ENCODE assay signal across 21 cellular contexts in genomic region chr19:2315121-2315817, GRCh38. TPM values are rescaled to one million over a fixed set of nuclear protein-coding genes. Genes with fewer than 3 reads are reported as not detected.
DNase-seq lines count a peak whose midpoint lies in the region; ATAC-seq and TF ChIP-seq lines count a peak whose summit lies in the region.
"Had no signal": no experiment of that assay in that cellular context is flagged by ENCODE, and none has a peak within 500 bp of the region (broad histone marks: within the 10 kb centered on the region; RNA-seq: fewer than 3 reads in every experiment).

No MANE protein-coding gene starts in this region.

- no peak overlapping the region for H2BK120ac ChIP-seq in neuronal stem cell (ENCODE audit: low read depth, low read length)

- H3K27me3 Mint-ChIP-seq in CD14-positive monocyte (ENCODE audit: low read depth in 3 of 3) (peaks cover 18 to 42% (median 35%) of the 10 kb centered on the region in 3 donors), activated B cell treated with CpG ODN at 0.5 μM for 24 hours (no peaks in the 10 kb centered on the region)

- H3K4me3 Mint-ChIP-seq in CD14-positive monocyte = peak overlapping the region; percentile 55 to 69
- H3K4me3 Mint-ChIP-seq in activated B cell treated with CpG ODN at 0.5 μM for 24 hours = peak overlapping the region; percentile 59
- H3K4me3 Mint-ChIP-seq: activated T-cell treated with anti-CD3 and anti-CD28 coated beads, Interleukin-2, amount 50 U/mL, for 4 hours; CD4-positive, CD25-positive, alpha-beta regulatory T cell had no signal

- DNase-seq in CD14-positive monocyte (ENCODE audit: low spot score) = no peak
- no peak for DNase-seq in activated B cell treated with CpG ODN at 0.5 μM for 24 hours
- no peak for DNase-seq in neuronal stem cell (ENCODE audit: low spot score)
- no peak for DNase-seq in NCI-H446 treated with DMSO at 0.1 percent for 48 hours (lab: John Stamatoyannopoulos, UW)
- DNase-seq: activated CD4-positive, alpha-beta T cell treated with anti-CD3 and anti-CD28 coated beads for 1 hour; activated CD8-positive, alpha-beta memory T cell treated with anti-CD3 and anti-CD28 coated beads for 24 hours; activated naive CD4-positive, alpha-beta T cell treated with Interleukin-2 at 50 U/mL for 16 hours; activated T-cell treated with anti-CD3 and anti-CD28 coated beads, Interleukin-2, amount 50 U/mL, for 4 hours; central memory CD4-positive, alpha-beta T cell; DMS 273 treated with DMSO at 0.1 percent for 48 hours; NCI-H2107; NCI-H510A treated with DMSO at 0.1 percent for 48 hours; ovary had no signal

- H2BK15ac ChIP-seq in neuronal stem cell (ENCODE audit: low read length) = no peak overlapping the region

- no peak overlapping the region for H3K27ac ChIP-seq in neuronal stem cell (replicated peaks; ENCODE audit: low read length)
- H3K27ac ChIP-seq: epithelial cell of prostate, hepatocyte, ovary, thoracic aorta had no signal

- ATAC-seq in activated B cell treated with CpG ODN at 0.5 μM for 24 hours (ENCODE audit: low read depth) (no peak), GM21737 (IDR thresholded peaks at IDR 0.05; ENCODE audit: unreplicated experiment) (no peak), GM18517 (IDR thresholded peaks at IDR 0.05; ENCODE audit: unreplicated experiment) (no peak)

- H3K9ac ChIP-seq in neuronal stem cell (ENCODE audit: low read depth, low read length, poor library complexity) = no peak overlapping the region

- no peak overlapping the region for H3K4me2 ChIP-seq in neuronal stem cell (ENCODE audit: insufficient read depth, low read length, poor library complexity, severe bottlenecking)

- no peak overlapping the region for H2BK12ac ChIP-seq in neuronal stem cell (ENCODE audit: low read length)

- no peak overlapping the region for H3K4ac ChIP-seq in neuronal stem cell (ENCODE audit: low read length)

- peaks cover 0 to 7% (median 0%) of the 10 kb centered on the region in 3 experiments for H3K27me3 ChIP-seq in neuronal stem cell (ENCODE audit: control insufficient read depth in 3 of 3, insufficient read depth in 3 of 3, low read depth in 1 of 3, low read length in 3 of 3)
- H3K27me3 ChIP-seq: ovary had no signal

- H4K8ac ChIP-seq in neuronal stem cell (ENCODE audit: low read depth, low read length) = no peak overlapping the region

- TF ChIP-seq CTCF in CD14-positive monocyte (IDR thresholded peaks at IDR 0.05) (no peak), activated B cell treated with CpG ODN at 0.5 μM for 24 hours (IDR thresholded peaks at IDR 0.05) (no peak)

- no peak overlapping the region for H3K18ac ChIP-seq in neuronal stem cell (ENCODE audit: low read length)

- intact Hi-C loops in CD14-positive monocyte (cut with micrococcal nuclease) (loop anchor here (5.0 kb wide), 3 partner anchors 38 to 163 kb away; partner anchors contain the start of genes AP3D1 (in 2 of the 2), PLEKHJ1 (in 1 of the 2) and SF3A2 (in 1 of the 2)), activated B cell treated with CpG ODN at 0.5 μM for 24 hours (cut with micrococcal nuclease) (loop anchor here (10.0 kb wide), 1 partner anchor 220 kb away; the partner anchor contains the start of genes IZUMO4 and MOB3A)

- POLR2A ChIA-PET in activated B cell treated with CpG ODN at 0.5 μM for 24 hours (lab: Charles Lee) = interaction anchor here (0.7 to 4.8 kb wide), 13 partner anchors 10 to 162 kb away, joined by 3 to 48 read pairs (median 6); partner anchors contain the start of genes GADD45B, LSM7 and PLEKHJ1

- H3K23ac ChIP-seq in neuronal stem cell (ENCODE audit: low read depth, low read length, poor library complexity) = no peak overlapping the region

- H4K91ac ChIP-seq in neuronal stem cell (ENCODE audit: low read depth, low read length, poor library complexity) = no peak overlapping the region

- H3K4me1 ChIP-seq in neuronal stem cell (ENCODE audit: control insufficient read depth in 2 of 2, insufficient read depth in 1 of 2, low read depth in 1 of 2, low read length in 2 of 2) = peaks cover 4 to 13% of the 10 kb centered on the region in 2 donors

- H3K4me1 Mint-ChIP-seq in CD14-positive monocyte (peaks cover 16% of the 10 kb centered on the region), activated B cell treated with CpG ODN at 0.5 μM for 24 hours (peaks cover 55% of the 10 kb centered on the region)

- no peaks in the 10 kb centered on the region for H3K36me3 ChIP-seq in neuronal stem cell (replicated peaks in 1 of 2; ENCODE audit: control insufficient read depth in 2 of 2, insufficient read depth in 2 of 2, low read length in 2 of 2)
- H3K36me3 ChIP-seq: ovary, thoracic aorta had no signal

- H2AFZ ChIP-seq in neuronal stem cell (ENCODE audit: low read length) = peak overlapping the region; percentile 89
- H2AFZ ChIP-seq: hepatocyte had no signal

- no CpG with 5 or more reads among the region's 7 CpGs for WGBS in neuronal stem cell (ENCODE audit: extremely low coverage in 2 of 2, insufficient read length in 2 of 2, insufficient replicate concordance in 1 of 2), 2 donors

- H3K9me3 Mint-ChIP-seq in CD14-positive monocyte (peaks cover 8 to 24% (median 16%) of the 10 kb centered on the region in 7 donors), activated B cell treated with CpG ODN at 0.5 μM for 24 hours (peaks cover 4% of the 10 kb centered on the region)

- H3K79me1 ChIP-seq in neuronal stem cell (ENCODE audit: low read depth, low read length) = peaks cover 2% of the 10 kb centered on the region

- H2BK5ac ChIP-seq in neuronal stem cell (ENCODE audit: low read length) = no peak overlapping the region

- H3K27ac Mint-ChIP-seq in CD14-positive monocyte (peak overlapping the region; percentile 85 to 96 (median 93)), activated B cell treated with CpG ODN at 0.5 μM for 24 hours (peak overlapping the region; percentile 82)

- peaks cover 5 to 11% of the 10 kb centered on the region in 2 donors for H3K9me3 ChIP-seq in neuronal stem cell (replicated peaks in 1 of 2; ENCODE audit: control insufficient read depth in 2 of 2, insufficient read depth in 1 of 2, low read depth in 1 of 2, low read length in 2 of 2)

- H3K36me3 Mint-ChIP-seq in CD14-positive monocyte (peaks cover 0 to 6% of the 10 kb centered on the region in 2 donors), activated B cell treated with CpG ODN at 0.5 μM for 24 hours (ENCODE audit: low read depth) (peaks cover 2% of the 10 kb centered on the region)

- no peak overlapping the region for H3K14ac ChIP-seq in neuronal stem cell (ENCODE audit: low read length)

- no peak overlapping the region for H2AK5ac ChIP-seq in neuronal stem cell (ENCODE audit: low read depth, low read length)

- CTCF ChIA-PET in activated B cell treated with CpG ODN at 0.5 μM for 24 hours (lab: Charles Lee) = interaction anchor here (0.8 to 2.8 kb wide), 14 partner anchors 11 to 159 kb away, joined by 3 to 16 read pairs (median 3); no protein-coding TSS in a partner anchor

- H3K4me3 ChIP-seq in neuronal stem cell (ENCODE audit: low read length in 2 of 2) = no peak overlapping the region
- H3K4me3 ChIP-seq: hepatocyte, ovary, thoracic aorta had no signal

RNA-seq across cellular contexts. Expression of gene LINGO3, which starts 7.3 kb away (rescaled TPM):
- 1 to 10 TPM; 2.2 to 2.8 TPM for polyA plus RNA-seq in CD14-positive monocyte
- total RNA-seq in activated B cell treated with CpG ODN at 0.5 μM for 24 hours = 0.88 and 1.4 TPM in 2 replicates
- polyA plus RNA-seq in neuronal stem cell (2013, experiment 1 of 2) = 0.99 TPM
- polyA plus RNA-seq in neuronal stem cell (2013, experiment 2 of 2) = 1.1 TPM
- total RNA-seq: activated T-cell treated with anti-CD3 and anti-CD28 coated beads, Interleukin-2, amount 50 U/mL, for 4 hours; hepatocyte; M059J; ovary; sciatic nerve had no signal
- polyA plus RNA-seq: hepatocyte, ovary had no signal

RNA-seq across cellular contexts. Expression of gene LSM7, which starts 13.1 kb away (rescaled TPM):
- polyA plus RNA-seq in CD14-positive monocyte = 100 to 1,000 TPM in 1 of 2 donors, 10 to 100 TPM in 1; 98.6 to 132 TPM
- 149 and 152 TPM in 2 replicates for total RNA-seq in activated B cell treated with CpG ODN at 0.5 μM for 24 hours
- polyA plus RNA-seq in neuronal stem cell (2013, experiment 1 of 2) = 368 TPM
- polyA plus RNA-seq in neuronal stem cell (2013, experiment 2 of 2) = 371 TPM

RNA-seq across cellular contexts. Expression of gene SPPL2B, which starts 13.2 kb away (rescaled TPM):
- polyA plus RNA-seq in CD14-positive monocyte = 1 to 10 TPM; 5.7 to 8.7 TPM
- total RNA-seq in activated B cell treated with CpG ODN at 0.5 μM for 24 hours = 112 and 142 TPM in 2 replicates
- polyA plus RNA-seq in neuronal stem cell (2013, experiment 1 of 2) = 32.8 TPM
- 31.5 TPM for polyA plus RNA-seq in neuronal stem cell (2013, experiment 2 of 2)

RNA-seq across cellular contexts. Expression of gene PEAK3, which starts 33.3 kb away (rescaled TPM):
- polyA plus RNA-seq in CD14-positive monocyte = 1 to 10 TPM; 2.9 to 6.3 TPM
- total RNA-seq in activated B cell treated with CpG ODN at 0.5 μM for 24 hours = 0.09 TPM in 1 of 2 replicates, not detected in the other
- polyA plus RNA-seq in neuronal stem cell (2013, experiment 1 of 2) = not detected
- polyA plus RNA-seq in neuronal stem cell (2013, experiment 2 of 2) = not detected
- total RNA-seq: CD4-positive, CD25-positive, alpha-beta regulatory T cell; hepatocyte; M059J had no signal

RNA-seq across cellular contexts. Expression of gene TMPRSS9, which starts 44.8 kb away (rescaled TPM):
- polyA plus RNA-seq in CD14-positive monocyte = under 1 TPM in 1 of 2 donors, not detected in 1; 0.30 TPM
- total RNA-seq in activated B cell treated with CpG ODN at 0.5 μM for 24 hours = not detected in 2 replicates
- polyA plus RNA-seq in neuronal stem cell (2013, experiment 1 of 2) = 0.04 TPM
- polyA plus RNA-seq in neuronal stem cell (2013, experiment 2 of 2) = 0.03 TPM
- total RNA-seq: activated T-cell treated with anti-CD3 and anti-CD28 coated beads, Interleukin-2, amount 50 U/mL, for 4 hours; M059J; sciatic nerve had no signal
- polyA plus RNA-seq: CD4-positive, CD25-positive, alpha-beta regulatory T cell; hepatocyte had no signal
